ENCODE assay signal across 13 cellular contexts in the genomic region with DNA sequence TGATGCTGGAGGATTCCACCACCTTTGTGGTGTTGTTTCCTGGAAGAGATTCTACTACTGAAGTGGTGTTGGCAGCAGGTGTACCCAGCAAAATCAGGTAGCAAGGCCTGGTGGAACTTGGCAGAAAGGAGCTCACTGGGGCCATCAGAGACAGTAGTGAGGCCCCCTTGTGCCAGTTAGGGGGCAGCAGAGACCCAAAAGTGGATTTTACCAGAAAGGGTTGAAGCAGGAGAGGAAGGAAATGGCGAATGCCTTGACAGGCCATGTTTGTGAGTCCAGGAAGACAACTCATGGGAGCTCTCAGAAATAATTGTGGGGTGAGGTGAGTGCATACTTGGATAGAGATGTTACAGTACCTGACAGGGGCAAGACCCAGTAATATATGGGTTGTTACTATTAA.
A peak's percentile ranks its signal among the peaks of the same experiment; 100 is the strongest.
DNase-seq lines count a peak whose midpoint lies in the region; ATAC-seq, FAIRE-seq and TF ChIP-seq lines count a peak whose summit lies in the region.
"Had no signal": no experiment of that assay in that cellular context is flagged by ENCODE, and none has a peak within 500 bp of the region (broad histone marks: within the 10 kb centered on the region; RNA-seq: fewer than 3 reads in every experiment).

No MANE protein-coding gene starts in this region.

- H3K36me3 ChIP-seq in BE2C: peaks cover 5% of the 10 kb centered on the region; the same call in 1 of the 2 replicates
- H3K36me3 ChIP-seq in thyroid gland: no peaks in the 10 kb centered on the region
- H3K36me3 ChIP-seq: left lung had no signal

- ATAC-seq in HG02763 (IDR thresholded peaks at IDR 0.05; ENCODE audit: unreplicated experiment): no peak
- ATAC-seq: left lung had no signal

- TF ChIP-seq CTCF in BE2C (IDR thresholded peaks at IDR 0.05; ENCODE audit: low read depth, low read length): peak; percentile 41
- TF ChIP-seq CTCF in GM12865 (IDR thresholded peaks at IDR 0.05; ENCODE audit: insufficient read depth, low read depth, low read length, missing control alignments): peak; percentile 33
- TF ChIP-seq CTCF in fibroblast of villous mesenchyme (IDR thresholded peaks at IDR 0.05; ENCODE audit: insufficient read depth, low read depth, low read length): peak; percentile 19
- TF ChIP-seq CTCF in thyroid gland (IDR thresholded peaks at IDR 0.05): no peak

- no peaks in the 10 kb centered on the region for H3K4me1 ChIP-seq in BE2C
- no peaks in the 10 kb centered on the region for H3K4me1 ChIP-seq in thyroid gland
- H3K4me1 ChIP-seq: left lung had no signal

- H3K9me3 ChIP-seq in BE2C: no peaks in the 10 kb centered on the region
- no peaks in the 10 kb centered on the region for H3K9me3 ChIP-seq in thyroid gland

- WGBS in thyroid gland, 2 donors: 96 to 100% methylated on average over 1 of the region's 1 CpG

- no peak for FAIRE-seq in RCC 7860 (lab: Jason Lieb, UNC)

- no peak overlapping the region for H3K27ac ChIP-seq in thyroid gland
- H3K27ac ChIP-seq: left lung had no signal

- no peak for DNase-seq in BE2C
- DNase-seq in GM12865 (ENCODE audit: low read depth): peak; percentile 63
- peak; percentile 22 for DNase-seq in OCI-M1 (lab: John Stamatoyannopoulos, UW)
- no peak for DNase-seq in fibroblast of villous mesenchyme (ENCODE audit: low read depth)
- DNase-seq in cerebellar nuclear complex (lab: John Stamatoyannopoulos, UW): no peak
- no peak for DNase-seq in thyroid gland
- no peak for DNase-seq in RCC 7860 (ENCODE audit: low spot score)
- DNase-seq: left lung; NCI-H1048; NCI-H526; occipital lobe; stimulated activated CD4-positive, alpha-beta T cell treated with anti-CD3 and anti-CD28 coated beads, Interleukin-2, amount 100 ng/mL, for 48 hours had no signal

- TF ChIP-seq POLR2A in thyroid gland (IDR thresholded peaks at IDR 0.05): no peak

- intact Hi-C loops in thyroid gland (cut with DNase I): no loop called here

- H3K4me3 ChIP-seq in BE2C (ENCODE audit: low read depth, low read length) (no peak overlapping the region), GM12865 (ENCODE audit: low read depth, low read length) (no peak overlapping the region), fibroblast of villous mesenchyme (ENCODE audit: low read depth, low read length) (no peak overlapping the region), thyroid gland (replicated peaks in 1 of 3) (no peak overlapping the region)
- H3K4me3 ChIP-seq: left lung had no signal

- no peaks in the 10 kb centered on the region for H3K27me3 ChIP-seq in BE2C
- H3K27me3 ChIP-seq in thyroid gland: no peaks in the 10 kb centered on the region
- H3K27me3 ChIP-seq: left lung had no signal

Comparison
In these comparisons a context has a peak if more than half of its experiments do, and no peak if none do; other contexts are left out.
1. DNase-seq: peak in GM12865 (single experiment) and OCI-M1 (single experiment); none in BE2C (single experiment), fibroblast of villous mesenchyme (single experiment), cerebellar nuclear complex (0 of 2), thyroid gland (0 of 2) and RCC 7860 (single experiment).
2. CTCF ChIP-seq: peak in BE2C (single experiment), GM12865 (single experiment) and fibroblast of villous mesenchyme (single experiment); none in thyroid gland (0 of 6).